28 cellular contexts compared by ENCODE assay signal in genomic region chr1:207801819-207802218, GRCh38. TPM values are rescaled to one million over a fixed set of nuclear protein-coding genes. Genes with fewer than 3 reads are reported as not detected.
A peak's percentile ranks its signal among the peaks of the same experiment; 100 is the strongest.
DNase-seq lines count a peak whose midpoint lies in the region; ATAC-seq and TF ChIP-seq lines count a peak whose summit lies in the region.
"Had no signal": no experiment of that assay in that cellular context is flagged by ENCODE, and none has a peak within 500 bp of the region (broad histone marks: within the 10 kb centered on the region; RNA-seq: fewer than 3 reads in every experiment).

No MANE protein-coding gene starts in this region.

- CTCF ChIA-PET in activated CD8-positive, alpha-beta T cell treated with anti-CD3 and anti-CD28 coated beads, Interleukin-2, amount 10 ng/mL, durations not matched to agents 7 days and 5 days (lab: Charles Lee), result no interaction called here
- CTCF ChIA-PET in activated CD8-positive, alpha-beta T cell treated with anti-CD3 and anti-CD28 coated beads for 36 hours (lab: Charles Lee), result interaction anchor here (1.1 to 1.7 kb wide), 2 partner anchors 10 to 17 kb away, joined by 3 to 8 read pairs; no protein-coding TSS in a partner anchor
- CTCF ChIA-PET in CD8-positive, alpha-beta T cell (lab: Charles Lee), result no interaction called here

- intact Hi-C loops in activated CD8-positive, alpha-beta T cell treated with anti-CD3 and anti-CD28 coated beads for 36 hours (cut with micrococcal nuclease), result no loop called here
- intact Hi-C loops in CD8-positive, alpha-beta T cell (cut with DNase I, micrococcal nuclease), result no loop called here
- intact Hi-C loops in dendritic cell treated with granulocyte-macrophage colony-stimulating factor and Interleukin-4, amounts not matched to agents 40 ng/mL and 50 ng/mL, for 4 days (cut with micrococcal nuclease), result no loop called here

- no peak overlapping the region for H3K4me3 Mint-ChIP-seq in activated CD8-positive, alpha-beta T cell treated with anti-CD3 and anti-CD28 coated beads, Interleukin-2, amount 10 ng/mL, durations not matched to agents 7 days and 5 days
- no peak overlapping the region for H3K4me3 Mint-ChIP-seq in activated CD8-positive, alpha-beta T cell treated with anti-CD3 and anti-CD28 coated beads for 36 hours
- no peak overlapping the region for H3K4me3 Mint-ChIP-seq in CD8-positive, alpha-beta T cell
- H3K4me3 Mint-ChIP-seq in dendritic cell treated with granulocyte-macrophage colony-stimulating factor and Interleukin-4, amounts not matched to agents 40 ng/mL and 50 ng/mL, for 4 days, result no peak overlapping the region
- H3K4me3 Mint-ChIP-seq in osteocyte (ENCODE audit: unreplicated experiment), result no peak overlapping the region
- no peak overlapping the region for H3K4me3 Mint-ChIP-seq in natural killer cell treated with Interleukin-12 subunit alpha and Interleukin-12 subunit beta and Interleukin-15 and Interleukin-18, amount 100 ng/mL, for 72 hours
- no peak overlapping the region for H3K4me3 Mint-ChIP-seq in stimulated activated effector memory CD8-positive, alpha-beta T cell treated with anti-CD3 and anti-CD28 coated beads, Interleukin-12 subunit alpha, Interleukin-12 subunit beta, amount 100 ng/mL, for 72 hours
- H3K4me3 Mint-ChIP-seq: activated naive CD4-positive, alpha-beta T cell treated with anti-CD3 and anti-CD28 coated beads for 36 hours; activated T-helper 1 cell treated with anti-CD3 and anti-CD28 coated beads, Interleukin-12 subunit alpha, Interleukin-12 subunit beta, Interleukin-2, Interleukin-4 antibody, amounts not matched to agents 30 ng/mL and 10 ng/mL and 1 ng/mL, durations not matched to agents 14 hours and 24 hours and 36 hours had no signal

- peaks cover 49% of the 10 kb centered on the region for H3K4me1 Mint-ChIP-seq in activated CD8-positive, alpha-beta T cell treated with anti-CD3 and anti-CD28 coated beads, Interleukin-2, amount 10 ng/mL, durations not matched to agents 7 days and 5 days (ENCODE audit: low read depth)
- H3K4me1 Mint-ChIP-seq in activated CD8-positive, alpha-beta T cell treated with anti-CD3 and anti-CD28 coated beads for 36 hours (ENCODE audit: low read depth), result peaks cover 40% of the 10 kb centered on the region
- H3K4me1 Mint-ChIP-seq in CD8-positive, alpha-beta T cell (ENCODE audit: low read depth), result peaks cover 54% of the 10 kb centered on the region
- peaks cover 51% of the 10 kb centered on the region for H3K4me1 Mint-ChIP-seq in dendritic cell treated with granulocyte-macrophage colony-stimulating factor and Interleukin-4, amounts not matched to agents 40 ng/mL and 50 ng/mL, for 4 days (ENCODE audit: low read depth)
- peaks cover 19% of the 10 kb centered on the region for H3K4me1 Mint-ChIP-seq in osteocyte (ENCODE audit: unreplicated experiment)
- peaks cover 36 to 44% of the 10 kb centered on the region in 2 donors for H3K4me1 Mint-ChIP-seq in natural killer cell treated with Interleukin-12 subunit alpha and Interleukin-12 subunit beta and Interleukin-15 and Interleukin-18, amount 100 ng/mL, for 72 hours (ENCODE audit: low read depth in 2 of 2)
- H3K4me1 Mint-ChIP-seq in stimulated activated effector memory CD8-positive, alpha-beta T cell treated with anti-CD3 and anti-CD28 coated beads, Interleukin-12 subunit alpha, Interleukin-12 subunit beta, amount 100 ng/mL, for 72 hours, result peaks cover 43% of the 10 kb centered on the region

- H3K27me3 ChIP-seq in CD8-positive, alpha-beta T cell (ENCODE audit: insufficient read depth, low read length), result no peaks in the 10 kb centered on the region
- H3K27me3 ChIP-seq: brain microvascular endothelial cell, gastroesophageal sphincter, hepatocyte, spleen, stomach, thyroid gland had no signal

- peaks cover 35% of the 10 kb centered on the region for H3K36me3 ChIP-seq in CD8-positive, alpha-beta T cell (ENCODE audit: insufficient read depth, low read length)
- H3K36me3 ChIP-seq: brain microvascular endothelial cell had no signal

- no peaks in the 10 kb centered on the region for H3K27me3 Mint-ChIP-seq in activated CD8-positive, alpha-beta T cell treated with anti-CD3 and anti-CD28 coated beads, Interleukin-2, amount 10 ng/mL, durations not matched to agents 7 days and 5 days (ENCODE audit: low read depth)
- H3K27me3 Mint-ChIP-seq in activated CD8-positive, alpha-beta T cell treated with anti-CD3 and anti-CD28 coated beads for 36 hours, result no peaks in the 10 kb centered on the region
- no peaks in the 10 kb centered on the region for H3K27me3 Mint-ChIP-seq in CD8-positive, alpha-beta T cell (ENCODE audit: low read depth)
- H3K27me3 Mint-ChIP-seq in dendritic cell treated with granulocyte-macrophage colony-stimulating factor and Interleukin-4, amounts not matched to agents 40 ng/mL and 50 ng/mL, for 4 days, result no peaks in the 10 kb centered on the region
- H3K27me3 Mint-ChIP-seq in osteocyte (ENCODE audit: unreplicated experiment), result no peaks in the 10 kb centered on the region
- no peaks in the 10 kb centered on the region for H3K27me3 Mint-ChIP-seq in natural killer cell treated with Interleukin-12 subunit alpha and Interleukin-12 subunit beta and Interleukin-15 and Interleukin-18, amount 100 ng/mL, for 72 hours

- H3K27ac ChIP-seq in CD8-positive, alpha-beta T cell (ENCODE audit: low read depth, low read length), result no peak overlapping the region
- H3K27ac ChIP-seq: brain microvascular endothelial cell, hepatocyte had no signal

- peaks cover 34% of the 10 kb centered on the region for H3K4me1 ChIP-seq in CD8-positive, alpha-beta T cell (ENCODE audit: insufficient read depth, low read length)
- H3K4me1 ChIP-seq: HAP-1 had no signal

- H3K9me3 ChIP-seq in CD8-positive, alpha-beta T cell (ENCODE audit: low read length), result no peaks in the 10 kb centered on the region
- H3K9me3 ChIP-seq: gastroesophageal sphincter, HAP-1, spleen, stomach, thyroid gland had no signal

- H3K36me3 Mint-ChIP-seq in activated CD8-positive, alpha-beta T cell treated with anti-CD3 and anti-CD28 coated beads, Interleukin-2, amount 10 ng/mL, durations not matched to agents 7 days and 5 days (ENCODE audit: low read depth), result peaks cover 37% of the 10 kb centered on the region
- peaks cover 10% of the 10 kb centered on the region for H3K36me3 Mint-ChIP-seq in activated CD8-positive, alpha-beta T cell treated with anti-CD3 and anti-CD28 coated beads for 36 hours (ENCODE audit: low read depth)
- H3K36me3 Mint-ChIP-seq in CD8-positive, alpha-beta T cell, result peaks cover 65% of the 10 kb centered on the region
- peaks cover 86% of the 10 kb centered on the region for H3K36me3 Mint-ChIP-seq in dendritic cell treated with granulocyte-macrophage colony-stimulating factor and Interleukin-4, amounts not matched to agents 40 ng/mL and 50 ng/mL, for 4 days (ENCODE audit: low read depth)
- no peaks in the 10 kb centered on the region for H3K36me3 Mint-ChIP-seq in osteocyte (ENCODE audit: unreplicated experiment)
- H3K36me3 Mint-ChIP-seq in natural killer cell treated with Interleukin-12 subunit alpha and Interleukin-12 subunit beta and Interleukin-15 and Interleukin-18, amount 100 ng/mL, for 72 hours, result peaks cover 10% of the 10 kb centered on the region
- peaks cover 66% of the 10 kb centered on the region for H3K36me3 Mint-ChIP-seq in stimulated activated effector memory CD8-positive, alpha-beta T cell treated with anti-CD3 and anti-CD28 coated beads, Interleukin-12 subunit alpha, Interleukin-12 subunit beta, amount 100 ng/mL, for 72 hours

- no peak for TF ChIP-seq CTCF in activated CD8-positive, alpha-beta T cell treated with anti-CD3 and anti-CD28 coated beads for 36 hours (IDR thresholded peaks at IDR 0.05)
- TF ChIP-seq CTCF in CD8-positive, alpha-beta T cell (IDR thresholded peaks at IDR 0.05), result no peak
- TF ChIP-seq CTCF in osteocyte (IDR thresholded peaks at IDR 0.05), result no peak

- no peak overlapping the region for H3K27ac Mint-ChIP-seq in activated CD8-positive, alpha-beta T cell treated with anti-CD3 and anti-CD28 coated beads, Interleukin-2, amount 10 ng/mL, durations not matched to agents 7 days and 5 days
- no peak overlapping the region for H3K27ac Mint-ChIP-seq in activated CD8-positive, alpha-beta T cell treated with anti-CD3 and anti-CD28 coated beads for 36 hours
- peak overlapping the region; percentile 70 for H3K27ac Mint-ChIP-seq in CD8-positive, alpha-beta T cell
- peak overlapping the region; percentile 42 for H3K27ac Mint-ChIP-seq in dendritic cell treated with granulocyte-macrophage colony-stimulating factor and Interleukin-4, amounts not matched to agents 40 ng/mL and 50 ng/mL, for 4 days
- no peak overlapping the region for H3K27ac Mint-ChIP-seq in osteocyte (ENCODE audit: unreplicated experiment)
- no peak overlapping the region for H3K27ac Mint-ChIP-seq in natural killer cell treated with Interleukin-12 subunit alpha and Interleukin-12 subunit beta and Interleukin-15 and Interleukin-18, amount 100 ng/mL, for 72 hours
- H3K27ac Mint-ChIP-seq in stimulated activated effector memory CD8-positive, alpha-beta T cell treated with anti-CD3 and anti-CD28 coated beads, Interleukin-12 subunit alpha, Interleukin-12 subunit beta, amount 100 ng/mL, for 72 hours, result no peak overlapping the region
- H3K27ac Mint-ChIP-seq: activated naive CD4-positive, alpha-beta T cell treated with anti-CD3 and anti-CD28 coated beads for 36 hours; activated T-helper 1 cell treated with anti-CD3 and anti-CD28 coated beads, Interleukin-12 subunit alpha, Interleukin-12 subunit beta, Interleukin-2, Interleukin-4 antibody, amounts not matched to agents 30 ng/mL and 10 ng/mL and 1 ng/mL, durations not matched to agents 14 hours and 24 hours and 36 hours had no signal

- POLR2A ChIA-PET in activated CD8-positive, alpha-beta T cell treated with anti-CD3 and anti-CD28 coated beads, Interleukin-2, amount 10 ng/mL, durations not matched to agents 7 days and 5 days (lab: Charles Lee), result no interaction called here
- POLR2A ChIA-PET in activated CD8-positive, alpha-beta T cell treated with anti-CD3 and anti-CD28 coated beads for 36 hours (lab: Charles Lee), result no interaction called here
- POLR2A ChIA-PET in CD8-positive, alpha-beta T cell (lab: Charles Lee), result no interaction called here

- H3K4me3 ChIP-seq in CD8-positive, alpha-beta T cell (ENCODE audit: low read depth, low read length), result no peak overlapping the region
- H3K4me3 ChIP-seq: gastroesophageal sphincter, HAP-1, hepatocyte, spleen, stomach, thyroid gland had no signal

- ATAC-seq in activated CD8-positive, alpha-beta T cell treated with anti-CD3 and anti-CD28 coated beads, Interleukin-2, amount 10 ng/mL, durations not matched to agents 7 days and 5 days, result no peak
- no peak for ATAC-seq in activated CD8-positive, alpha-beta T cell treated with anti-CD3 and anti-CD28 coated beads for 36 hours
- no peak for ATAC-seq in CD8-positive, alpha-beta T cell
- ATAC-seq in natural killer cell treated with Interleukin-12 subunit alpha and Interleukin-12 subunit beta and Interleukin-15 and Interleukin-18, amount 100 ng/mL, for 72 hours, result no peak
- no peak for ATAC-seq in stimulated activated effector memory CD8-positive, alpha-beta T cell treated with anti-CD3 and anti-CD28 coated beads, Interleukin-12 subunit alpha, Interleukin-12 subunit beta, amount 100 ng/mL, for 72 hours
- no peak for ATAC-seq in GM21576 (IDR thresholded peaks at IDR 0.05; ENCODE audit: unreplicated experiment)
- ATAC-seq: gastroesophageal sphincter, right cardiac atrium, Right ventricle myocardium inferior had no signal

- H3K9me3 Mint-ChIP-seq in activated CD8-positive, alpha-beta T cell treated with anti-CD3 and anti-CD28 coated beads, Interleukin-2, amount 10 ng/mL, durations not matched to agents 7 days and 5 days (ENCODE audit: insufficient read depth), result no peaks in the 10 kb centered on the region
- H3K9me3 Mint-ChIP-seq in activated CD8-positive, alpha-beta T cell treated with anti-CD3 and anti-CD28 coated beads for 36 hours, result no peaks in the 10 kb centered on the region
- H3K9me3 Mint-ChIP-seq in CD8-positive, alpha-beta T cell, result no peaks in the 10 kb centered on the region
- H3K9me3 Mint-ChIP-seq in dendritic cell treated with granulocyte-macrophage colony-stimulating factor and Interleukin-4, amounts not matched to agents 40 ng/mL and 50 ng/mL, for 4 days, result no peaks in the 10 kb centered on the region
- no peaks in the 10 kb centered on the region for H3K9me3 Mint-ChIP-seq in osteocyte (ENCODE audit: unreplicated experiment)
- H3K9me3 Mint-ChIP-seq in natural killer cell treated with Interleukin-12 subunit alpha and Interleukin-12 subunit beta and Interleukin-15 and Interleukin-18, amount 100 ng/mL, for 72 hours, result no peaks in the 10 kb centered on the region
- H3K9me3 Mint-ChIP-seq in stimulated activated effector memory CD8-positive, alpha-beta T cell treated with anti-CD3 and anti-CD28 coated beads, Interleukin-12 subunit alpha, Interleukin-12 subunit beta, amount 100 ng/mL, for 72 hours, result no peaks in the 10 kb centered on the region
- H3K9me3 Mint-ChIP-seq: activated naive CD4-positive, alpha-beta T cell treated with anti-CD3 and anti-CD28 coated beads for 36 hours; activated T-helper 1 cell treated with anti-CD3 and anti-CD28 coated beads, Interleukin-12 subunit alpha, Interleukin-12 subunit beta, Interleukin-2, Interleukin-4 antibody, amounts not matched to agents 30 ng/mL and 10 ng/mL and 1 ng/mL, durations not matched to agents 14 hours and 24 hours and 36 hours had no signal

- peak; percentile 16 for DNase-seq in activated CD8-positive, alpha-beta T cell treated with anti-CD3 and anti-CD28 coated beads, Interleukin-2, amount 10 ng/mL, durations not matched to agents 7 days and 5 days
- DNase-seq in activated CD8-positive, alpha-beta T cell treated with anti-CD3 and anti-CD28 coated beads for 36 hours, result no peak
- no peak for DNase-seq in CD8-positive, alpha-beta T cell
- DNase-seq in osteocyte (ENCODE audit: extremely low spot score, unreplicated experiment), result peak; percentile 68
- no peak for DNase-seq in natural killer cell treated with Interleukin-12 subunit alpha and Interleukin-12 subunit beta and Interleukin-15 and Interleukin-18, amount 100 ng/mL, for 72 hours (ENCODE audit: low spot score)
- no peak for DNase-seq in stimulated activated effector memory CD8-positive, alpha-beta T cell treated with anti-CD3 and anti-CD28 coated beads, Interleukin-12 subunit alpha, Interleukin-12 subunit beta, amount 100 ng/mL, for 72 hours (ENCODE audit: low spot score in 2 of 2)
- DNase-seq: activated CD4-positive, alpha-beta T cell treated with anti-CD3 and anti-CD28 coated beads for 4 hours; activated naive CD4-positive, alpha-beta T cell treated with anti-CD3 and anti-CD28 coated beads for 36 hours; AML-193; amygdala; brain microvascular endothelial cell; MV-4-11; NCI-H146; NCI-H226; posterior cingulate gyrus; right cardiac atrium; spleen; stimulated activated CD4-positive, alpha-beta T cell treated with anti-CD3 and anti-CD28 coated beads, Interleukin-2, amount 100 ng/mL, for 24 hours; stimulated activated CD8-positive, alpha-beta memory T cell treated with anti-CD3 and anti-CD28 coated beads, Interleukin-4, amount 100 ng/mL, for 48 hours; stomach; thyroid gland had no signal

RNA-seq across cellular contexts. Expression of gene CD46, which starts 50.0 kb away (rescaled TPM):
- total RNA-seq in activated CD8-positive, alpha-beta T cell treated with anti-CD3 and anti-CD28 coated beads, Interleukin-2, amount 10 ng/mL, durations not matched to agents 7 days and 5 days, result 10 to 100 TPM; 94.1 to 98.3 TPM
- total RNA-seq in activated CD8-positive, alpha-beta T cell treated with anti-CD3 and anti-CD28 coated beads for 36 hours, result 10 to 100 TPM; 77.7 to 84.3 TPM
- 100 to 1,000 TPM; 108 to 109 TPM for total RNA-seq in CD8-positive, alpha-beta T cell
- 97.3 and 102 TPM in 2 replicates for total RNA-seq in osteocyte
- total RNA-seq in natural killer cell treated with Interleukin-12 subunit alpha and Interleukin-12 subunit beta and Interleukin-15 and Interleukin-18, amount 100 ng/mL, for 72 hours, result 100 to 1,000 TPM in 1 of 2 donors, 10 to 100 TPM in 1; 88.2 to 122 TPM

Comparison
In these comparisons a context has a peak if more than half of its experiments do, and no peak if none do; other contexts are left out.
1. DNase-seq: peak in activated CD8-positive, alpha-beta T cell treated with anti-CD3 and anti-CD28 coated beads, Interleukin-2, amount 10 ng/mL, durations not matched to agents 7 days and 5 days (single experiment) and osteocyte (single experiment); none in activated CD8-positive, alpha-beta T cell treated with anti-CD3 and anti-CD28 coated beads for 36 hours (single experiment), CD8-positive, alpha-beta T cell (0 of 7), natural killer cell treated with Interleukin-12 subunit alpha and Interleukin-12 subunit beta and Interleukin-15 and Interleukin-18, amount 100 ng/mL, for 72 hours (single experiment) and stimulated activated effector memory CD8-positive, alpha-beta T cell treated with anti-CD3 and anti-CD28 coated beads, Interleukin-12 subunit alpha, Interleukin-12 subunit beta, amount 100 ng/mL, for 72 hours (0 of 2).
2. H3K27ac Mint-ChIP-seq: peak in CD8-positive, alpha-beta T cell (single experiment) and dendritic cell treated with granulocyte-macrophage colony-stimulating factor and Interleukin-4, amounts not matched to agents 40 ng/mL and 50 ng/mL, for 4 days (single experiment); none in activated CD8-positive, alpha-beta T cell treated with anti-CD3 and anti-CD28 coated beads, Interleukin-2, amount 10 ng/mL, durations not matched to agents 7 days and 5 days (single experiment), activated CD8-positive, alpha-beta T cell treated with anti-CD3 and anti-CD28 coated beads for 36 hours (single experiment), osteocyte (single experiment), natural killer cell treated with Interleukin-12 subunit alpha and Interleukin-12 subunit beta and Interleukin-15 and Interleukin-18, amount 100 ng/mL, for 72 hours (0 of 2) and stimulated activated effector memory CD8-positive, alpha-beta T cell treated with anti-CD3 and anti-CD28 coated beads, Interleukin-12 subunit alpha, Interleukin-12 subunit beta, amount 100 ng/mL, for 72 hours (single experiment).